Comparison of ENCODE assay signal across 1 cellular context in genomic region chr9:35026671-35027070, GRCh38.
TF ChIP-seq lines count a peak whose summit lies in the region.

No MANE protein-coding gene starts in this region.

TF ChIP-seq in K562, 482 proteins besides CTCF, POLR2A, EP300 and RAD21 (continued from another document):
- TF ChIP-seq BRF2 (IDR thresholded peaks at IDR 0.05; ENCODE audit: borderline replicate concordance, insufficient read depth, insufficient read length): no peak
- no peak for TF ChIP-seq SNIP1 (IDR thresholded peaks at IDR 0.05; ENCODE audit: low read depth)
- TF ChIP-seq SIX5 (IDR thresholded peaks at IDR 0.05; ENCODE audit: borderline replicate concordance in 1 of 2, insufficient read depth in 1 of 2, low read depth in 1 of 2, low read length in 2 of 2): no peak
- TF ChIP-seq ZNF146 (CRISPR knock-in tag; IDR thresholded peaks at IDR 0.05; ENCODE audit: unreplicated experiment): no peak
- TF ChIP-seq HBP1 (CRISPR knock-in tag; IDR thresholded peaks at IDR 0.05): no peak
- no peak for TF ChIP-seq ZNF274 (IDR thresholded peaks at IDR 0.05; ENCODE audit: borderline replicate concordance, low read depth, low read length)
- no peak for TF ChIP-seq KAT2B (IDR thresholded peaks at IDR 0.05; ENCODE audit: low read depth, low read length)
- no peak for TF ChIP-seq HDAC8 (tag; IDR thresholded peaks at IDR 0.05)
- no peak for TF ChIP-seq BRD4 (IDR thresholded peaks at IDR 0.05)
- no peak; the same call in none of the 2 replicates for TF ChIP-seq FOSL1 (tag; conservative IDR thresholded peaks at IDR 0.05)
- no peak for TF ChIP-seq LCOR (CRISPR knock-in tag; IDR thresholded peaks at IDR 0.05)
- TF ChIP-seq ZBTB1 (CRISPR knock-in tag; IDR thresholded peaks at IDR 0.05; ENCODE audit: borderline replicate concordance, low read depth): no peak
- TF ChIP-seq SIN3A (IDR thresholded peaks at IDR 0.05; ENCODE audit: borderline replicate concordance in 2 of 2, control insufficient read depth in 1 of 2, low read depth in 2 of 2, low read length in 2 of 2): no peak
- no peak for TF ChIP-seq GATAD2A (IDR thresholded peaks at IDR 0.05)
- TF ChIP-seq ZNF318 (IDR thresholded peaks at IDR 0.05; ENCODE audit: borderline replicate concordance in 1 of 2, low read depth in 1 of 2): no peak
- no peak for TF ChIP-seq ATF1 (CRISPR knock-in tag; IDR thresholded peaks at IDR 0.05)
- no peak for TF ChIP-seq ATF1 (tag; IDR thresholded peaks at IDR 0.05)
- no peak for TF ChIP-seq MTA3 (IDR thresholded peaks at IDR 0.05; ENCODE audit: borderline replicate concordance)
- no peak for TF ChIP-seq TCF7L2 (IDR thresholded peaks at IDR 0.05; ENCODE audit: low read depth, low read length)
- TF ChIP-seq CBX2 (IDR thresholded peaks at IDR 0.05; ENCODE audit: insufficient read depth, low read length, poor library complexity, severe bottlenecking): no peak
- peak; percentile 20; the same call in 1 of the 2 replicates for TF ChIP-seq NCOR1 (IDR thresholded peaks at IDR 0.05)
- TF ChIP-seq RFX7 (CRISPR knock-in tag; IDR thresholded peaks at IDR 0.05): no peak
